In the genomic region with DNA sequence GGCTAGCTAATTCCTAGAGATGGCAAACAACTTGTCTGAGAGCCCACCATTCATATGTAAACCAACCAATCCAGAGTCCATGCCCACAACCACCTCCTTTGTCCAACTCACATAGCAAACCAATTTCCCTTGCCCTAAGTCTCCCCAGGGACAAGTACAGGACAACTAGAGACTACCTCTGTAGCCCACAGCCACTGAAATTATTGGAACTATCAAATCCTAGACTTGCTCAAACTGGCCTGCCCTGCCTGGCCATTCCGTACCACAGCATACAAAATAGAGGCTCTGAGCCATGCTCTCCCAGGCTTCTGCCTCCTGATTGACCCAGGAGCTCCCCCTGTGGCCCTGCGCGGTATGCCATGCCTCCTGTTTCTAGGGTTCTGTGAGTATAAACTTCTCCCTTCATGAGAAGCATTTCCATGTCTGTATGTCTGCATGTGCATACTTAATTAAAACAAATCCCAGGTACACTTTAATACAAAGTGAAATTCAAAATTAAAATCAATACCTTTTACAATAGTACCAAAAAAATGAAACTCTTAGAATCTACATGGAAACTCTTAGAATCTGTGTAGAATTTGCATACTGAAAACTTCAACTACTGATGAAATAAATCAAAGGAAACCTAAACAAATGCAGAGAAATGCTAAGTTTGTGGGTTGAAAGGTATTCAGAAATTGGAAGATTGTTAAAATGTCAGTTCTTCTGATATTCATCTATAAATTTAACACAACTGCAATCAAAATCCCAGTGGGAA, we compare ENCODE assay signal across 8 cellular contexts. TPM values are rescaled to one million over a fixed set of nuclear protein-coding genes. Genes with fewer than 3 reads are reported as not detected.
DNase-seq lines count a peak whose midpoint lies in the region; ATAC-seq and TF ChIP-seq lines count a peak whose summit lies in the region.

No MANE protein-coding gene starts in this region.

- H3K4me3 ChIP-seq in LNCaP clone FGC (ENCODE audit: low read depth, low read length), result no peak overlapping the region

- ATAC-seq in stimulated activated effector memory CD8-positive, alpha-beta T cell treated with anti-CD3 and anti-CD28 coated beads, Interleukin-12 subunit alpha, Interleukin-12 subunit beta, amount 100 ng/mL, for 72 hours, result peak; percentile 76

- peak; percentile 76 for TF ChIP-seq CTCF in LNCaP clone FGC (IDR thresholded peaks at IDR 0.05; ENCODE audit: control insufficient read depth, extremely low read depth, insufficient read depth)
- TF ChIP-seq CTCF in VCaP (conservative IDR thresholded peaks at IDR 0.05), result peak; percentile 98

- H3K9me3 Mint-ChIP-seq in stimulated activated effector memory CD8-positive, alpha-beta T cell treated with anti-CD3 and anti-CD28 coated beads, Interleukin-12 subunit alpha, Interleukin-12 subunit beta, amount 100 ng/mL, for 72 hours, result no peaks in the 10 kb centered on the region

- POLR2A ChIA-PET in HEK293T (lab: Yijun Ruan, JAX), result no interaction called here

- H3K27ac ChIP-seq in VCaP, result no peak overlapping the region

- H3K36me3 Mint-ChIP-seq in stimulated activated effector memory CD8-positive, alpha-beta T cell treated with anti-CD3 and anti-CD28 coated beads, Interleukin-12 subunit alpha, Interleukin-12 subunit beta, amount 100 ng/mL, for 72 hours, result no peaks in the 10 kb centered on the region

- no peaks in the 10 kb centered on the region for H3K4me1 Mint-ChIP-seq in stimulated activated effector memory CD8-positive, alpha-beta T cell treated with anti-CD3 and anti-CD28 coated beads, Interleukin-12 subunit alpha, Interleukin-12 subunit beta, amount 100 ng/mL, for 72 hours

- no peak overlapping the region for H3K4me3 Mint-ChIP-seq in stimulated activated effector memory CD8-positive, alpha-beta T cell treated with anti-CD3 and anti-CD28 coated beads, Interleukin-12 subunit alpha, Interleukin-12 subunit beta, amount 100 ng/mL, for 72 hours

- no peak overlapping the region for H3K27ac Mint-ChIP-seq in stimulated activated effector memory CD8-positive, alpha-beta T cell treated with anti-CD3 and anti-CD28 coated beads, Interleukin-12 subunit alpha, Interleukin-12 subunit beta, amount 100 ng/mL, for 72 hours

- peak; percentile 16 for DNase-seq in NK-92 treated with Interleukin-12 subunit alpha and Interleukin-12 subunit beta, amount 100 ng/mL, for 24 hours (lab: John Stamatoyannopoulos, UW)
- DNase-seq in NK-92 (lab: John Stamatoyannopoulos, UW; ENCODE audit: unreplicated experiment) (no peak), HEK293T (ENCODE audit: extremely low spot score) (peak; percentile 70), LNCaP clone FGC (ENCODE audit: low read depth) (peak; percentile 27), dermis blood vessel endothelial cell (peak; percentile 66), lung microvascular endothelial cell (ENCODE audit: low read depth in 2 of 2) (peak; percentile 51 to 61)
- DNase-seq in stimulated activated effector memory CD8-positive, alpha-beta T cell treated with anti-CD3 and anti-CD28 coated beads, Interleukin-12 subunit alpha, Interleukin-12 subunit beta, amount 100 ng/mL, for 72 hours (ENCODE audit: low spot score in 2 of 2), result peak; percentile 18 to 80

- CTCF ChIA-PET in HEK293T (lab: Yijun Ruan, JAX), result interaction anchor here (0.6 to 1.9 kb wide), 8 partner anchors 10 to 194 kb away, joined by 3 to 10 read pairs (median 4); partner anchors contain the start of genes MRPL32 and PSMA2

TF ChIP-seq in HEK293T, 16 proteins besides CTCF, POLR2A, EP300 and RAD21:
- TF ChIP-seq FOXA1 (IDR thresholded peaks at IDR 0.05) (no peak), NFRKB (IDR thresholded peaks at IDR 0.05) (no peak), CTBP1 (IDR thresholded peaks at IDR 0.05; ENCODE audit: borderline replicate concordance) (no peak), SUZ12 (IDR thresholded peaks at IDR 0.05) (no peak), ZNF384 (IDR thresholded peaks at IDR 0.05) (no peak), FOXM1 (IDR thresholded peaks at IDR 0.05; ENCODE audit: borderline replicate concordance) (no peak), PKNOX1 (IDR thresholded peaks at IDR 0.05) (no peak), ELF4 (IDR thresholded peaks at IDR 0.05) (no peak), HDGF (IDR thresholded peaks at IDR 0.05; ENCODE audit: borderline replicate concordance) (no peak), SP1 (IDR thresholded peaks at IDR 0.05) (no peak), LEF1 (IDR thresholded peaks at IDR 0.05; ENCODE audit: borderline replicate concordance) (no peak), TARDBP (IDR thresholded peaks at IDR 0.05) (no peak), FOXK2 (IDR thresholded peaks at IDR 0.05) (no peak), L3MBTL2 (conservative IDR thresholded peaks at IDR 0.05) (no peak), BHLHE40 (IDR thresholded peaks at IDR 0.05; ENCODE audit: borderline replicate concordance) (no peak), ARNT (IDR thresholded peaks at IDR 0.05) (no peak)
TF ChIP-seq in HEK293T: peak in this region for 0.

RNA-seq across cellular contexts. Expression of gene HECW1, which starts 4.0 kb away (rescaled TPM):
- total RNA-seq in dermis blood vessel endothelial cell (not detected in 2 replicates), lung microvascular endothelial cell (not detected in 2 replicates)
